ENCODE assay signal across 18 cellular contexts in the genomic region with DNA sequence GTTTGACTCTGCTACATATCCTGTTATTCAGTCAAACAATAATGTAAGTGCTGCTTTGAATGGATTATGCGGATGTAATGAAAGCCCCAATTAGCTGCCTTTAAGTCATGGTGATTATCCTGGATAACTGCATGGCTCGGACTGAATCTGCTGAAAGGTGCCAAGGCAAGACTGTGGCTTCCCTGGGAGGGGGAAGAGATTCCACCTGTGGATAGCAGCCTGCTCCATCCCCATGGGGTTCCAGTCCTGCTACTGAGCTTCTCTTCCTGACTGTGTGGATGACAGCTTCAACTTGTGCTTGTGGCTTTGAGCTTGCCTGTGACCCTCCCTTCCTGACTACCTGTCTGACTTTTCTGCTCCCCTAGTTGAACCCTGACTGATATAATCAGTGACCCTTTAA.
"Had no signal": no experiment of that assay in that cellular context is flagged by ENCODE, and none has a peak within 500 bp of the region (broad histone marks: within the 10 kb centered on the region; RNA-seq: fewer than 3 reads in every experiment).

No MANE protein-coding gene starts in this region.

- H3K4me1 ChIP-seq: esophagus squamous epithelium, pancreas, uterus had no signal

- H3K27me3 Mint-ChIP-seq: dendritic cell treated with granulocyte-macrophage colony-stimulating factor and Interleukin-4, amounts not matched to agents 40 ng/mL and 50 ng/mL, for 4 days; effector memory CD8-positive, alpha-beta T cell; progenitor cell of endocrine pancreas had no signal

- H3K9me3 Mint-ChIP-seq: dendritic cell treated with granulocyte-macrophage colony-stimulating factor and Interleukin-4, amounts not matched to agents 40 ng/mL and 50 ng/mL, for 4 days; mesothelial cell of epicardium; neural crest cell had no signal

- H3K4me3 Mint-ChIP-seq: dendritic cell treated with granulocyte-macrophage colony-stimulating factor and Interleukin-4, amounts not matched to agents 40 ng/mL and 50 ng/mL, for 4 days; effector memory CD8-positive, alpha-beta T cell; mesothelial cell of epicardium; natural killer cell; neural crest cell had no signal

- FAIRE-seq: colon, pancreas, small intestine had no signal

- H3K36me3 Mint-ChIP-seq: mesothelial cell of epicardium, natural killer cell had no signal

- H3K4me3 ChIP-seq: esophagus squamous epithelium, pancreas, uterus had no signal

- H3K27ac ChIP-seq: esophagus squamous epithelium, pancreas, uterus had no signal

- H3K4me1 Mint-ChIP-seq: mesothelial cell of epicardium, natural killer cell, neural crest cell had no signal

- H3K27me3 ChIP-seq: esophagus squamous epithelium, pancreas, uterus had no signal

- H3K36me3 ChIP-seq: esophagus squamous epithelium, pancreas, uterus had no signal

- H3K27ac Mint-ChIP-seq: dendritic cell treated with granulocyte-macrophage colony-stimulating factor and Interleukin-4, amounts not matched to agents 40 ng/mL and 50 ng/mL, for 4 days; effector memory CD8-positive, alpha-beta T cell; mesothelial cell of epicardium; natural killer cell; progenitor cell of endocrine pancreas had no signal

- DNase-seq: effector memory CD8-positive, alpha-beta T cell; esophagus squamous epithelium; foreskin fibroblast; mammary epithelial cell; natural killer cell; occipital lobe; pancreas; right cardiac atrium; small intestine; stimulated activated CD4-positive, alpha-beta T cell treated with anti-CD3 and anti-CD28 coated beads, Interleukin-12 subunit alpha, Interleukin-12 subunit beta, amount 100 ng/mL, for 4 hours; stimulated activated naive CD4-positive, alpha-beta T cell treated with Interleukin-2 at 50 U/mL for 16 hours; trophoblast cell; uterus had no signal

- ATAC-seq: effector memory CD8-positive, alpha-beta T cell; natural killer cell; pancreas; right cardiac atrium had no signal

- H3K9me3 ChIP-seq: esophagus squamous epithelium, pancreas, uterus had no signal
